15 cellular contexts compared by ENCODE assay signal in genomic region chr15:74389115-74390048, GRCh38. TPM values are rescaled to one million over a fixed set of nuclear protein-coding genes. Genes with fewer than 3 reads are reported as not detected.
DNase-seq lines count a peak whose midpoint lies in the region; ATAC-seq and TF ChIP-seq lines count a peak whose summit lies in the region.
"Had no signal": no experiment of that assay in that cellular context is flagged by ENCODE, and none has a peak within 500 bp of the region (broad histone marks: within the 10 kb centered on the region; RNA-seq: fewer than 3 reads in every experiment).

No MANE protein-coding gene starts in this region.

- H3K9ac ChIP-seq in Loucy (ENCODE audit: low read depth, low read length, poor library complexity, severe bottlenecking): peak overlapping the region; percentile 55

- H3K36me3 Mint-ChIP-seq in Caco-2 (ENCODE audit: insufficient read depth, unreplicated experiment) (peaks cover 14% of the 10 kb centered on the region), memory B cell (no peaks in the 10 kb centered on the region)
- no peaks in the 10 kb centered on the region for H3K36me3 Mint-ChIP-seq in activated naive CD8-positive, alpha-beta T cell
- H3K36me3 Mint-ChIP-seq: naive B cell had no signal

- H3F3A ChIP-seq in Loucy (ENCODE audit: low read depth): no peaks in the 10 kb centered on the region; the same call in 1 of the 2 replicates

- POLR2A ChIA-PET in Caco-2 (lab: Charles Lee): interaction anchor here (0.5 to 1.2 kb wide), 3 partner anchors 10 to 482 kb away, joined by 3 read pairs; no protein-coding TSS in a partner anchor

- H3K36me3 ChIP-seq in Caco-2 (ENCODE audit: control insufficient read depth, insufficient read depth, low read length) (no peaks in the 10 kb centered on the region), Loucy (ENCODE audit: insufficient read depth, low read length) (no peaks in the 10 kb centered on the region), aorta (ENCODE audit: control insufficient read depth in 1 of 2, insufficient read depth in 2 of 2, low read length in 1 of 2) (no peaks in the 10 kb centered on the region)
- H3K36me3 ChIP-seq: ascending aorta had no signal

- ATAC-seq in memory B cell (ENCODE audit: low read depth) (no peak), aorta (ENCODE audit: low FRiP score) (no peak), HG03520 (IDR thresholded peaks at IDR 0.05; ENCODE audit: unreplicated experiment) (no peak), GM21576 (IDR thresholded peaks at IDR 0.05; ENCODE audit: unreplicated experiment) (no peak)

- H3K4me3 Mint-ChIP-seq in Caco-2 (ENCODE audit: unreplicated experiment): peak overlapping the region; percentile 52
- H3K4me3 Mint-ChIP-seq in activated naive CD8-positive, alpha-beta T cell: no peak overlapping the region
- no peak overlapping the region for H3K4me3 Mint-ChIP-seq in memory B cell

- H3K79me2 ChIP-seq in Loucy (ENCODE audit: insufficient read depth, low read length): no peaks in the 10 kb centered on the region

- 73% methylated on average over 20 of the region's 20 CpGs for WGBS in aorta, 2 donors

- TSS peak; percentile 57 for BruUV-seq in Caco-2 (replicated peaks; lab: Mats Ljungman, UMichigan)

- no peaks in the 10 kb centered on the region for H3K9me3 Mint-ChIP-seq in Caco-2 (ENCODE audit: unreplicated experiment)
- H3K9me3 Mint-ChIP-seq in activated naive CD8-positive, alpha-beta T cell (ENCODE audit: low read depth): no peaks in the 10 kb centered on the region
- H3K9me3 Mint-ChIP-seq in memory B cell: no peaks in the 10 kb centered on the region
- H3K9me3 Mint-ChIP-seq: naive B cell had no signal

- H4K20me1 ChIP-seq in Loucy (ENCODE audit: insufficient read depth, low read length, poor library complexity, severe bottlenecking): no peaks in the 10 kb centered on the region

- no peak for TF ChIP-seq CTCF in Caco-2 (IDR thresholded peaks at IDR 0.05; ENCODE audit: insufficient read depth in 1 of 2, low read depth in 1 of 2, low read length in 1 of 2, severe bottlenecking in 1 of 2, unreplicated experiment in 1 of 2)
- TF ChIP-seq CTCF in Loucy (conservative IDR thresholded peaks at IDR 0.05; ENCODE audit: low read length): no peak

- H3K4me1 ChIP-seq in Caco-2 (peaks cover 72% of the 10 kb centered on the region), Loucy (ENCODE audit: insufficient read depth, low read length, poor library complexity, severe bottlenecking) (peaks cover 73% of the 10 kb centered on the region), aorta (ENCODE audit: control insufficient read depth in 1 of 2, insufficient read depth in 2 of 2, low read length in 2 of 2) (no peaks in the 10 kb centered on the region)

- H3K27ac Mint-ChIP-seq in Caco-2 (ENCODE audit: unreplicated experiment) (peak overlapping the region; percentile 88), memory B cell (peak overlapping the region; percentile 33)
- peak overlapping the region; percentile 82 for H3K27ac Mint-ChIP-seq in activated naive CD8-positive, alpha-beta T cell

- no peak overlapping the region for H2AFZ ChIP-seq in Loucy (ENCODE audit: low read length)

- H3K9me2 ChIP-seq in Loucy (replicated peaks; ENCODE audit: low read depth, low read length): no peaks in the 10 kb centered on the region

- H3K27me3 ChIP-seq in Caco-2 (replicated peaks; ENCODE audit: control insufficient read depth, insufficient read depth, low read length): no peaks in the 10 kb centered on the region
- H3K27me3 ChIP-seq in Loucy (ENCODE audit: insufficient read depth, low read length, poor library complexity, severe bottlenecking): no peaks in the 10 kb centered on the region
- H3K27me3 ChIP-seq in aorta (ENCODE audit: control insufficient read depth in 1 of 2, insufficient read depth in 2 of 2, low read length in 1 of 2): no peaks in the 10 kb centered on the region
- H3K27me3 ChIP-seq: ascending aorta had no signal

- peaks cover 45% of the 10 kb centered on the region for H3K4me1 Mint-ChIP-seq in Caco-2 (ENCODE audit: low read depth, unreplicated experiment)
- H3K4me1 Mint-ChIP-seq in activated naive CD8-positive, alpha-beta T cell (ENCODE audit: low read depth): peaks cover 66% of the 10 kb centered on the region
- H3K4me1 Mint-ChIP-seq in memory B cell: peaks cover 61% of the 10 kb centered on the region

- H3K4me3 ChIP-seq in Caco-2 (ENCODE audit: low read depth, low read length): no peak overlapping the region
- H3K4me3 ChIP-seq in Loucy (ENCODE audit: low read length, poor library complexity, severe bottlenecking): no peak overlapping the region
- H3K4me3 ChIP-seq in aorta (ENCODE audit: low read length in 2 of 2): no peak overlapping the region
- H3K4me3 ChIP-seq: ascending aorta had no signal

- H3K27ac ChIP-seq in aorta (ENCODE audit: low read depth in 1 of 2, low read length in 2 of 2): no peak overlapping the region
- H3K27ac ChIP-seq: ascending aorta had no signal

- peak overlapping the region; percentile 23 for H3K4me2 ChIP-seq in Loucy (ENCODE audit: low read depth, low read length, poor library complexity, severe bottlenecking)

- H3K9me3 ChIP-seq in Caco-2: no peaks in the 10 kb centered on the region
- H3K9me3 ChIP-seq in Loucy (ENCODE audit: insufficient read depth, low read depth, low read length): no peaks in the 10 kb centered on the region
- H3K9me3 ChIP-seq in aorta (ENCODE audit: control insufficient read depth, low read length): no peaks in the 10 kb centered on the region
- H3K9me3 ChIP-seq: ascending aorta had no signal

- CTCF ChIA-PET in Caco-2 (lab: Charles Lee): interaction anchor here (0.8 to 2.3 kb wide), 4 partner anchors 13 to 93 kb away, joined by 3 to 7 read pairs (median 4); no protein-coding TSS in a partner anchor

- H3K27me3 Mint-ChIP-seq in Caco-2 (ENCODE audit: insufficient read depth, unreplicated experiment) (no peaks in the 10 kb centered on the region), memory B cell (no peaks in the 10 kb centered on the region)
- H3K27me3 Mint-ChIP-seq in activated naive CD8-positive, alpha-beta T cell: no peaks in the 10 kb centered on the region
- H3K27me3 Mint-ChIP-seq: naive B cell had no signal

- intact Hi-C loops in Caco-2 (cut with micrococcal nuclease; ENCODE audit: unreplicated experiment): loop anchor here (1.0 to 2.0 kb wide), 2 partner anchors 8 to 71 kb away; partner anchors contain the start of gene UBL7
- intact Hi-C loops in aorta (cut with DNase I): no loop called here

- peak; percentile 82 to 92 for DNase-seq in Caco-2
- no peak for DNase-seq in memory B cell (ENCODE audit: low spot score in 2 of 2)
- DNase-seq in aorta: no peak
- no peak for DNase-seq in cerebellar cortex (ENCODE audit: low spot score)
- DNase-seq: effector memory CD4-positive, alpha-beta T cell; EL; naive B cell; NCI-H446 treated with DMSO at 0.1 percent for 48 hours; T1000 had no signal

RNA-seq across cellular contexts. Expression of gene CYP11A1, which starts 21.9 kb away (rescaled TPM):
- total RNA-seq in Caco-2 (2022): 0.56 TPM in 1 of 2 replicates, not detected in the other
- 1 to 10 TPM; 1.3 to 1.5 TPM for total RNA-seq in aorta
- polyA plus RNA-seq in aorta: under 1 TPM in 1 of 2 donors, not detected in 1; 0.10 TPM
- total RNA-seq: frontal cortex had no signal

RNA-seq across cellular contexts. Expression of gene SEMA7A, which starts 44.4 kb away (rescaled TPM):
- total RNA-seq in Caco-2 (2022) (31.4 and 38.1 TPM in 2 replicates), aorta (1 to 10 TPM; 2.3 to 4.1 TPM)
- 1 to 10 TPM in 1 of 2 donors, under 1 TPM in 1; 0.54 to 1.8 TPM for polyA plus RNA-seq in aorta

Comparison
In these comparisons a context has a peak if more than half of its experiments do, and no peak if none do; other contexts are left out.
1. DNase-seq: peak in Caco-2 (2 of 2); none in memory B cell (0 of 2), aorta (0 of 2) and cerebellar cortex (single experiment).
2. H3K27ac Mint-ChIP-seq: peak in every context shown above with its lines; median percentile 88 in Caco-2; 82 in activated naive CD8-positive, alpha-beta T cell; 33 in memory B cell.